ENCODE assay signal across 12 cellular contexts in the genomic region with DNA sequence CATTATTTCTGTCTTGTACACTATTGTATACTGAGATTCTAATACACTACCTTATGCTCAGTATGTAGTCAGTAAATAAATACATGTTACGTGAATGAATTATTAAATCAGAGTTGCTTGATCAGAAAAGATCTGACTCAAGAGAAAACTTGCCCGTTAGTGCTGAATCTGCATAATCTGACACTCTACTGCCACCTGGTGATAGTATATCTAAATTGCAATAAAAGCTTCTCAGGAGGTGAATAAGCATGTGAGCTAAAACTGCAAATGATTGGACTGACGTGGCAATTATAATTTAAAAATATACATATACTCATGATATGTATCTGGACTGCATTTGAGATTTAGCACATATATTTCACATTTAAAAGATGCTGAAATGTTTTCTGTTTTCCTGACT.
A peak's percentile ranks its signal among the peaks of the same experiment; 100 is the strongest.
DNase-seq lines count a peak whose midpoint lies in the region; ATAC-seq and TF ChIP-seq lines count a peak whose summit lies in the region.
"Had no signal": no experiment of that assay in that cellular context is flagged by ENCODE, and none has a peak within 500 bp of the region (broad histone marks: within the 10 kb centered on the region; RNA-seq: fewer than 3 reads in every experiment).

No MANE protein-coding gene starts in this region.

- no peak for ATAC-seq in heart left ventricle
- ATAC-seq in mucosa of descending colon = no peak
- ATAC-seq in stimulated activated effector memory CD8-positive, alpha-beta T cell treated with anti-CD3 and anti-CD28 coated beads, Interleukin-12 subunit alpha, Interleukin-12 subunit beta, amount 100 ng/mL, for 72 hours = no peak
- ATAC-seq: activated T-helper 17 cell treated with anti-CD3 and anti-CD28 coated beads, Interleukin-2, amount 50 U/mL, for 72 hours had no signal

- H3K4me1 ChIP-seq in heart left ventricle = peaks cover 0 to 10% (median 0%) of the 10 kb centered on the region in 12 donors
- no peaks in the 10 kb centered on the region for H3K4me1 ChIP-seq in mucosa of descending colon (ENCODE audit: low read depth)

- H3K4me1 Mint-ChIP-seq in neural crest cell = peaks cover 7% of the 10 kb centered on the region
- H3K4me1 Mint-ChIP-seq in stimulated activated effector memory CD8-positive, alpha-beta T cell treated with anti-CD3 and anti-CD28 coated beads, Interleukin-12 subunit alpha, Interleukin-12 subunit beta, amount 100 ng/mL, for 72 hours = no peaks in the 10 kb centered on the region
- H3K4me1 Mint-ChIP-seq: activated T-helper 17 cell treated with anti-CD3 and anti-CD28 coated beads, Interleukin-2, amount 50 U/mL, for 72 hours had no signal

- no peaks in the 10 kb centered on the region for H3K27me3 Mint-ChIP-seq in neural crest cell (ENCODE audit: low read depth)
- H3K27me3 Mint-ChIP-seq: activated T-helper 17 cell treated with anti-CD3 and anti-CD28 coated beads, Interleukin-2, amount 50 U/mL, for 72 hours had no signal

- H3K9me3 Mint-ChIP-seq in neural crest cell = peaks cover 5% of the 10 kb centered on the region
- peaks cover 5% of the 10 kb centered on the region for H3K9me3 Mint-ChIP-seq in stimulated activated effector memory CD8-positive, alpha-beta T cell treated with anti-CD3 and anti-CD28 coated beads, Interleukin-12 subunit alpha, Interleukin-12 subunit beta, amount 100 ng/mL, for 72 hours

- H3K4me3 ChIP-seq in astrocyte of the spinal cord (ENCODE audit: low read depth, low read length) = no peak overlapping the region
- no peak overlapping the region for H3K4me3 ChIP-seq in heart left ventricle
- no peak overlapping the region for H3K4me3 ChIP-seq in mucosa of descending colon
- H3K4me3 ChIP-seq: esophagus squamous epithelium had no signal

- no peak for TF ChIP-seq POLR2A in heart left ventricle (IDR thresholded peaks at IDR 0.05)

- DNase-seq in DMS53 (lab: John Stamatoyannopoulos, UW) (peak; percentile 65), DMS53 treated with DMSO at 0.1 percent for 48 hours (lab: John Stamatoyannopoulos, UW; ENCODE audit: unreplicated experiment) (no peak), MV-4-11 (lab: John Stamatoyannopoulos, UW) (peak; percentile 57), astrocyte of the spinal cord (ENCODE audit: low read depth, low spot score) (peak; percentile 9), neural crest cell (ENCODE audit: low read depth, low spot score) (no peak), heart left ventricle (no peak), mucosa of descending colon (no peak)
- DNase-seq in stimulated activated effector memory CD8-positive, alpha-beta T cell treated with anti-CD3 and anti-CD28 coated beads, Interleukin-12 subunit alpha, Interleukin-12 subunit beta, amount 100 ng/mL, for 72 hours (ENCODE audit: low spot score in 2 of 2) = no peak
- DNase-seq: 8988T; esophagus squamous epithelium; stimulated activated naive CD4-positive, alpha-beta T cell treated with Interleukin-2 at 50 U/mL for 16 hours had no signal

- H3K36me3 Mint-ChIP-seq in neural crest cell (ENCODE audit: low read depth) = peaks cover 3% of the 10 kb centered on the region
- no peaks in the 10 kb centered on the region for H3K36me3 Mint-ChIP-seq in stimulated activated effector memory CD8-positive, alpha-beta T cell treated with anti-CD3 and anti-CD28 coated beads, Interleukin-12 subunit alpha, Interleukin-12 subunit beta, amount 100 ng/mL, for 72 hours

- H3K4me3 Mint-ChIP-seq in neural crest cell = no peak overlapping the region
- H3K4me3 Mint-ChIP-seq in stimulated activated effector memory CD8-positive, alpha-beta T cell treated with anti-CD3 and anti-CD28 coated beads, Interleukin-12 subunit alpha, Interleukin-12 subunit beta, amount 100 ng/mL, for 72 hours = no peak overlapping the region
- H3K4me3 Mint-ChIP-seq: activated T-helper 17 cell treated with anti-CD3 and anti-CD28 coated beads, Interleukin-2, amount 50 U/mL, for 72 hours had no signal

- H3K27ac ChIP-seq in heart left ventricle = no peak overlapping the region
- H3K27ac ChIP-seq: esophagus squamous epithelium had no signal

- no peaks in the 10 kb centered on the region for H3K36me3 ChIP-seq in heart left ventricle
- H3K36me3 ChIP-seq in mucosa of descending colon (ENCODE audit: low read depth) = no peaks in the 10 kb centered on the region
- H3K36me3 ChIP-seq: esophagus squamous epithelium had no signal

- H3K27ac Mint-ChIP-seq in neural crest cell (ENCODE audit: unreplicated experiment) = no peak overlapping the region
- H3K27ac Mint-ChIP-seq in stimulated activated effector memory CD8-positive, alpha-beta T cell treated with anti-CD3 and anti-CD28 coated beads, Interleukin-12 subunit alpha, Interleukin-12 subunit beta, amount 100 ng/mL, for 72 hours = no peak overlapping the region
- H3K27ac Mint-ChIP-seq: activated T-helper 17 cell treated with anti-CD3 and anti-CD28 coated beads, Interleukin-2, amount 50 U/mL, for 72 hours had no signal

- TF ChIP-seq CTCF in astrocyte of the spinal cord (IDR thresholded peaks at IDR 0.05; ENCODE audit: low read depth, low read length) = peak; percentile 10
- peak; percentile 54 for TF ChIP-seq CTCF in neural crest cell (conservative IDR thresholded peaks at IDR 0.05)
- TF ChIP-seq CTCF in heart left ventricle (IDR thresholded peaks at IDR 0.05) = no peak
- TF ChIP-seq CTCF in mucosa of descending colon (IDR thresholded peaks at IDR 0.05) = no peak

- H3K9me3 ChIP-seq in heart left ventricle (peaks cover 0 to 19% (median 6%) of the 10 kb centered on the region in 12 donors), mucosa of descending colon (no peaks in the 10 kb centered on the region)

- in situ Hi-C loops in astrocyte of the spinal cord (cut with HindIII; ENCODE audit: low sequenced_read_pairs) = no loop called here

- no peaks in the 10 kb centered on the region for H3K27me3 ChIP-seq in heart left ventricle
- H3K27me3 ChIP-seq: esophagus squamous epithelium had no signal

- intact Hi-C loops in heart left ventricle (cut with DNase I) = no loop called here
- intact Hi-C loops in mucosa of descending colon (cut with DNase I, micrococcal nuclease) = no loop called here

- 88 to 94% (median 92%) methylated on average over 3 of the region's 3 CpGs for WGBS in heart left ventricle, 4 donors

Comparison
In these comparisons a context has a peak if more than half of its experiments do, and no peak if none do; other contexts are left out.
1. DNase-seq: peak in DMS53 (single experiment), MV-4-11 (single experiment) and astrocyte of the spinal cord (single experiment); none in DMS53 treated with DMSO at 0.1 percent for 48 hours (single experiment), neural crest cell (single experiment), heart left ventricle (0 of 5), mucosa of descending colon (0 of 3) and stimulated activated effector memory CD8-positive, alpha-beta T cell treated with anti-CD3 and anti-CD28 coated beads, Interleukin-12 subunit alpha, Interleukin-12 subunit beta, amount 100 ng/mL, for 72 hours (0 of 2).
2. CTCF ChIP-seq: peak in astrocyte of the spinal cord (single experiment) and neural crest cell (single experiment); none in heart left ventricle (0 of 12) and mucosa of descending colon (single experiment).